ENCODE assay signal across 13 cellular contexts in genomic region chr2:181258761-181259160, GRCh38.
DNase-seq lines count a peak whose midpoint lies in the region; TF ChIP-seq lines count a peak whose summit lies in the region.
"Had no signal": no experiment of that assay in that cellular context is flagged by ENCODE, and none has a peak within 500 bp of the region (broad histone marks: within the 10 kb centered on the region; RNA-seq: fewer than 3 reads in every experiment).

No MANE protein-coding gene starts in this region.

- H3K79me1 ChIP-seq in H9 (ENCODE audit: insufficient read depth, low read depth, low read length, poor library complexity, severe bottlenecking), result no peaks in the 10 kb centered on the region

- no peak overlapping the region for H2AK5ac ChIP-seq in H9 (ENCODE audit: insufficient read length, low read length)

- no peak overlapping the region for H4K8ac ChIP-seq in H9 (replicated peaks; ENCODE audit: insufficient read length, low read depth, low read length)

- no peak overlapping the region for H3K4ac ChIP-seq in H9 (ENCODE audit: low read depth, low read length)

- no peak overlapping the region for H3K4me3 Mint-ChIP-seq in H9

- no peak overlapping the region for H3K9ac ChIP-seq in H9 (ENCODE audit: extremely low read depth, insufficient read length, low read length)

- no peaks in the 10 kb centered on the region for H3K9me3 ChIP-seq in H9 (ENCODE audit: control insufficient read depth, low read depth, low read length)
- H3K9me3 ChIP-seq: spleen had no signal

- H3K27me3 ChIP-seq in H9 (ENCODE audit: insufficient read depth, low read length), result no peaks in the 10 kb centered on the region
- H3K27me3 ChIP-seq: spleen had no signal

- no peak overlapping the region for H2BK120ac ChIP-seq in H9 (ENCODE audit: low read depth, low read length, poor library complexity, severe bottlenecking)

- H3K18ac ChIP-seq in H9 (ENCODE audit: insufficient read length, low read depth, low read length), result no peak overlapping the region

- no peaks in the 10 kb centered on the region; a peak in 1 of 4 replicates for H3K4me1 Mint-ChIP-seq in H9

- no peak for TF ChIP-seq CTCF in GM10266 (IDR thresholded peaks at IDR 0.05; ENCODE audit: control insufficient read depth, insufficient read depth, low read depth, missing control alignments)
- TF ChIP-seq CTCF in H9 (conservative IDR thresholded peaks at IDR 0.05), result no peak

- no peak overlapping the region for H4K5ac ChIP-seq in H9 (ENCODE audit: insufficient read length, low read depth, low read length)

- H3K56ac ChIP-seq in H9 (ENCODE audit: insufficient read length, low read depth, low read length), result no peak overlapping the region

- H3K27ac Mint-ChIP-seq in H9, result no peak overlapping the region

- no peaks in the 10 kb centered on the region for H3K79me2 ChIP-seq in H9 (ENCODE audit: insufficient read depth, low read length)

- H2BK12ac ChIP-seq in H9 (ENCODE audit: insufficient read length, low read depth, low read length), result no peak overlapping the region

- H3K9me3 Mint-ChIP-seq in H9, result no peaks in the 10 kb centered on the region

- no peak overlapping the region for H2BK5ac ChIP-seq in H9 (ENCODE audit: insufficient read length, low read length)

- peak; percentile 61 for DNase-seq in DMS 273 treated with DMSO at 0.1 percent for 48 hours (lab: John Stamatoyannopoulos, UW)
- peak; percentile 57 for DNase-seq in NCI-H1694 (lab: John Stamatoyannopoulos, UW)
- DNase-seq in cerebellum (ENCODE audit: low spot score), result peak; percentile 1
- DNase-seq in myocyte (ENCODE audit: low read depth), result peak; percentile 86
- DNase-seq in iPS-NIHi11 (ENCODE audit: low spot score), result no peak
- no peak for DNase-seq in effector CD8-positive, alpha-beta T cell (lab: John Stamatoyannopoulos, UW)
- DNase-seq in GM10266 (ENCODE audit: extremely low spot score), result no peak
- DNase-seq in H9, result no peak
- DNase-seq: activated T-cell treated with anti-CD3 and anti-CD28 coated beads for 4 hours, DMS153, NCI-H345, spleen, T-helper 1 cell had no signal

- no CpG with 5 or more reads among the region's 2 CpGs for WGBS in H9 (ENCODE audit: extremely low coverage, insufficient read length, low lambda C conversion rate)

- no peak overlapping the region for H3K27ac ChIP-seq in H9 (ENCODE audit: insufficient read length, low read depth, low read length)
- H3K27ac ChIP-seq: spleen had no signal

- no peak overlapping the region for H3K23ac ChIP-seq in H9 (ENCODE audit: insufficient read length, low read depth, low read length)

- no peak overlapping the region for H2AFZ ChIP-seq in H9 (ENCODE audit: low read length)

- H3K4me1 ChIP-seq in H9 (ENCODE audit: insufficient read depth, low read length), result no peaks in the 10 kb centered on the region

- no peaks in the 10 kb centered on the region for H4K20me1 ChIP-seq in H9 (ENCODE audit: control insufficient read depth, insufficient read depth, insufficient read length)

- H3K14ac ChIP-seq in H9 (ENCODE audit: insufficient read depth, low read length), result no peak overlapping the region

- no peaks in the 10 kb centered on the region for H3K36me3 Mint-ChIP-seq in H9 (ENCODE audit: insufficient read depth in 1 of 3, low read depth in 3 of 3)

- H3K4me2 ChIP-seq in H9 (ENCODE audit: insufficient read depth, insufficient read length, low read length), result no peak overlapping the region

- no peak overlapping the region for H2BK15ac ChIP-seq in H9 (ENCODE audit: low read depth, low read length)

- no peak overlapping the region for H2BK20ac ChIP-seq in H9 (ENCODE audit: low read depth, low read length, poor library complexity, severe bottlenecking)

- H3T11ph ChIP-seq in H9 (ENCODE audit: low read length), result no peak overlapping the region

- H3K23me2 ChIP-seq in H9 (ENCODE audit: insufficient read length, low read depth, low read length, poor library complexity, severe bottlenecking), result no peaks in the 10 kb centered on the region

- no peak overlapping the region for H4K91ac ChIP-seq in H9 (ENCODE audit: insufficient read length, low read depth, low read length)

- H3K27me3 Mint-ChIP-seq in H9 (ENCODE audit: low read depth), result no peaks in the 10 kb centered on the region

Comparison
In these comparisons a context has a peak if more than half of its experiments do, and no peak if none do; other contexts are left out.
1. DNase-seq: peak in DMS 273 treated with DMSO at 0.1 percent for 48 hours (single experiment), NCI-H1694 (single experiment), cerebellum (single experiment) and myocyte (single experiment); none in iPS-NIHi11 (single experiment), effector CD8-positive, alpha-beta T cell (single experiment), GM10266 (single experiment) and H9 (single experiment).